ENCODE assay signal across 20 cellular contexts in genomic region chr12:50604640-50604920, GRCh38.
"Had no signal": no experiment of that assay in that cellular context is flagged by ENCODE, and none has a peak within 500 bp of the region (broad histone marks: within the 10 kb centered on the region; RNA-seq: fewer than 3 reads in every experiment).

No MANE protein-coding gene starts in this region.

- DNase-seq: IMR-90, Karpas-422, KG1, MM.1S, NCI-H1092 treated with DMSO at 0.1 percent for 48 hours, NCI-H1436, NCI-H1694 treated with DMSO at 0.1 percent for 48 hours, NCI-H1930, NCI-H2081, NCI-H2107, NCI-H226, NCI-H446, NCI-H510A, NCI-H524 treated with DMSO at 0.1 percent for 48 hours, NCI-H69, NCI-H774, RPMI8226, SHP77, SK-N-SH, T-helper 1 cell had no signal

- H3K9me3 ChIP-seq: SK-N-SH had no signal
